ENCODE assay signal across 9 cellular contexts in genomic region chr6:89144358-89145041, GRCh38. TPM values are rescaled to one million over a fixed set of nuclear protein-coding genes. Genes with fewer than 3 reads are reported as not detected.
A peak's percentile ranks its signal among the peaks of the same experiment; 100 is the strongest.
DNase-seq lines count a peak whose midpoint lies in the region; ATAC-seq and TF ChIP-seq lines count a peak whose summit lies in the region.
"Had no signal": no experiment of that assay in that cellular context is flagged by ENCODE, and none has a peak within 500 bp of the region (broad histone marks: within the 10 kb centered on the region; RNA-seq: fewer than 3 reads in every experiment).

No MANE protein-coding gene starts in this region.

- WGBS in heart right ventricle, 2 donors, result 79 to 83% methylated on average over 4 of the region's 4 CpGs

- no peak overlapping the region for H3K4me3 ChIP-seq in heart right ventricle

- H3K4me3 Mint-ChIP-seq in endothelial cell (ENCODE audit: unreplicated experiment), result no peak overlapping the region

- no peak overlapping the region for H3K27ac ChIP-seq in heart right ventricle

- H3K36me3 ChIP-seq in heart right ventricle, result peaks cover 0 to 6% (median 0%) of the 10 kb centered on the region in 9 donors

- H3K4me1 ChIP-seq in heart right ventricle, result peaks cover 0 to 26% (median 16%) of the 10 kb centered on the region in 9 donors

- H3K9me3 ChIP-seq in heart right ventricle, result no peaks in the 10 kb centered on the region

- intact Hi-C loops in heart right ventricle (cut with DNase I), result loop anchor here in 1 of 10 donors (5.0 kb wide), 1 partner anchor 62 kb away; the partner anchor contains the start of gene PNRC1

- H3K27me3 ChIP-seq in heart right ventricle, result no peaks in the 10 kb centered on the region

- DNase-seq in COLO668 (lab: John Stamatoyannopoulos, UW; ENCODE audit: unreplicated experiment) (peak; percentile 25), GM19238 (ENCODE audit: insufficient read length, low spot score) (peak; percentile 38), amniotic epithelial cell (ENCODE audit: low read depth) (peak; percentile 20), endothelial cell (ENCODE audit: low spot score) (no peak), heart right ventricle (no peak)

- no peak for TF ChIP-seq CTCF in endothelial cell (IDR thresholded peaks at IDR 0.05; ENCODE audit: unreplicated experiment)
- no peak for TF ChIP-seq CTCF in heart right ventricle (IDR thresholded peaks at IDR 0.05)

- H3K36me3 Mint-ChIP-seq in endothelial cell (ENCODE audit: low read depth, unreplicated experiment), result no peaks in the 10 kb centered on the region

- H3K27me3 Mint-ChIP-seq in endothelial cell (ENCODE audit: unreplicated experiment), result no peaks in the 10 kb centered on the region

- H3K27ac Mint-ChIP-seq in endothelial cell (ENCODE audit: unreplicated experiment), result no peak overlapping the region

- H3K4me1 Mint-ChIP-seq in endothelial cell (ENCODE audit: unreplicated experiment), result no peaks in the 10 kb centered on the region

- no peaks in the 10 kb centered on the region for H3K9me3 Mint-ChIP-seq in endothelial cell (ENCODE audit: unreplicated experiment)

- ATAC-seq in HG03378 (IDR thresholded peaks at IDR 0.05; ENCODE audit: unreplicated experiment) (peak; percentile 42), HG03108 (IDR thresholded peaks at IDR 0.05; ENCODE audit: unreplicated experiment) (no peak), heart right ventricle (no peak), GM21423 (IDR thresholded peaks at IDR 0.05; ENCODE audit: unreplicated experiment) (no peak)

RNA-seq across cellular contexts. Expression of gene PM20D2, which starts 1.4 kb away (rescaled TPM):
- total RNA-seq in endothelial cell (ENCODE audit: unreplicated experiment), result 1.3 TPM
- 10 to 100 TPM in 3 of 10 donors, 1 to 10 TPM in 7; 6.0 to 14.3 (median 8.4) TPM for total RNA-seq in heart right ventricle
- 1 to 10 TPM; 3.2 to 6.3 TPM for polyA plus RNA-seq in heart right ventricle

RNA-seq across cellular contexts. Expression of gene SRSF12, which starts 26.6 kb away (rescaled TPM):
- total RNA-seq in endothelial cell (ENCODE audit: unreplicated experiment) (3.9 TPM), heart right ventricle (under 1 TPM in 8 of 10 donors, not detected in 2; 0.06 to 0.47 (median 0.17) TPM)
- under 1 TPM; 0.15 to 0.32 TPM for polyA plus RNA-seq in heart right ventricle
- total RNA-seq: mononuclear cell had no signal

Comparison
In these comparisons a context has a peak if more than half of its experiments do, and no peak if none do; other contexts are left out.
1. DNase-seq: peak in COLO668 (single experiment), GM19238 (single experiment) and amniotic epithelial cell (single experiment); none in endothelial cell (single experiment) and heart right ventricle (0 of 2).